1 cellular context compared by ENCODE assay signal in the genomic region with DNA sequence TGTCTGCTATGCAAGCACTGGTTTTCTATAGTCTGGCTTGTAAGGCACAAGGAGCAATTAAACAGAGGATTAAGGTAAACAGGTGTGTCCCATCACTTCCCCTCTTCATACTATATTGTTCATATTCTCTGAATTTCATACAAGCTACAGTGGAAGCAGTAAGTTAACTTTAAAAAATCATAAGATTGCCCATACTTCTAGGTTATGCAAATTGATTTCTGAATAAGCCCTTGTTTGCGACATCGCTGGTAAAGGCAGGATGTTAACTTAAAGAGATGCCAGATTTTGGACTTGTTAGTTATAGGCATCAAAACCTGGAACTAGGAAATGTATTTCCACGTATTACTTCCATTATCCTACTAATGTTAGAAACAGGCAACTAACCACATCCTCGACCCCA.
TF ChIP-seq lines count a peak whose summit lies in the region.

No MANE protein-coding gene starts in this region.

TF ChIP-seq in A549, 52 proteins besides CTCF, POLR2A, EP300 and RAD21 (continued from another document):
- TF ChIP-seq, protein P1, sequence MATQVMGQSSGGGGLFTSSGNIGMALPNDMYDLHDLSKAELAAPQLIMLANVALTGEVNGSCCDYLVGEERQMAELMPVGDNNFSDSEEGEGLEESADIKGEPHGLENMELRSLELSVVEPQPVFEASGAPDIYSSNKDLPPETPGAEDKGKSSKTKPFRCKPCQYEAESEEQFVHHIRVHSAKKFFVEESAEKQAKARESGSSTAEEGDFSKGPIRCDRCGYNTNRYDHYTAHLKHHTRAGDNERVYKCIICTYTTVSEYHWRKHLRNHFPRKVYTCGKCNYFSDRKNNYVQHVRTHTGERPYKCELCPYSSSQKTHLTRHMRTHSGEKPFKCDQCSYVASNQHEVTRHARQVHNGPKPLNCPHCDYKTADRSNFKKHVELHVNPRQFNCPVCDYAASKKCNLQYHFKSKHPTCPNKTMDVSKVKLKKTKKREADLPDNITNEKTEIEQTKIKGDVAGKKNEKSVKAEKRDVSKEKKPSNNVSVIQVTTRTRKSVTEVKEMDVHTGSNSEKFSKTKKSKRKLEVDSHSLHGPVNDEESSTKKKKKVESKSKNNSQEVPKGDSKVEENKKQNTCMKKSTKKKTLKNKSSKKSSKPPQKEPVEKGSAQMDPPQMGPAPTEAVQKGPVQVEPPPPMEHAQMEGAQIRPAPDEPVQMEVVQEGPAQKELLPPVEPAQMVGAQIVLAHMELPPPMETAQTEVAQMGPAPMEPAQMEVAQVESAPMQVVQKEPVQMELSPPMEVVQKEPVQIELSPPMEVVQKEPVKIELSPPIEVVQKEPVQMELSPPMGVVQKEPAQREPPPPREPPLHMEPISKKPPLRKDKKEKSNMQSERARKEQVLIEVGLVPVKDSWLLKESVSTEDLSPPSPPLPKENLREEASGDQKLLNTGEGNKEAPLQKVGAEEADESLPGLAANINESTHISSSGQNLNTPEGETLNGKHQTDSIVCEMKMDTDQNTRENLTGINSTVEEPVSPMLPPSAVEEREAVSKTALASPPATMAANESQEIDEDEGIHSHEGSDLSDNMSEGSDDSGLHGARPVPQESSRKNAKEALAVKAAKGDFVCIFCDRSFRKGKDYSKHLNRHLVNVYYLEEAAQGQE (IDR thresholded peaks at IDR 0.05), result no peak
- no peak for TF ChIP-seq EHF (CRISPR knock-in tag; IDR thresholded peaks at IDR 0.05)
- TF ChIP-seq, protein P2, sequence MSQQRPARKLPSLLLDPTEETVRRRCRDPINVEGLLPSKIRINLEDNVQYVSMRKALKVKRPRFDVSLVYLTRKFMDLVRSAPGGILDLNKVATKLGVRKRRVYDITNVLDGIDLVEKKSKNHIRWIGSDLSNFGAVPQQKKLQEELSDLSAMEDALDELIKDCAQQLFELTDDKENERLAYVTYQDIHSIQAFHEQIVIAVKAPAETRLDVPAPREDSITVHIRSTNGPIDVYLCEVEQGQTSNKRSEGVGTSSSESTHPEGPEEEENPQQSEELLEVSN (IDR thresholded peaks at IDR 0.05; ENCODE audit: borderline replicate concordance, low read depth), result no peak
- TF ChIP-seq BCL3 (IDR thresholded peaks at IDR 0.05), result no peak
- TF ChIP-seq HOXB13 (CRISPR knock-in tag; IDR thresholded peaks at IDR 0.05; ENCODE audit: low read depth), result no peak
- no peak for TF ChIP-seq HOXA7 (CRISPR knock-in tag; IDR thresholded peaks at IDR 0.05)
- TF ChIP-seq RFX5 (IDR thresholded peaks at IDR 0.05), result no peak
- no peak for TF ChIP-seq ATOH8 (CRISPR knock-in tag; IDR thresholded peaks at IDR 0.05; ENCODE audit: low read depth)
- TF ChIP-seq PHF8 (IDR thresholded peaks at IDR 0.05; ENCODE audit: borderline replicate concordance, low read depth), result no peak
- no peak for TF ChIP-seq CBX8 (IDR thresholded peaks at IDR 0.05)
- TF ChIP-seq SMC3 (IDR thresholded peaks at IDR 0.05), result no peak
- TF ChIP-seq CEBPB (IDR thresholded peaks at IDR 0.05), result no peak
- TF ChIP-seq PBX3 (IDR thresholded peaks at IDR 0.05), result no peak
- no peak for TF ChIP-seq MYC (IDR thresholded peaks at IDR 0.05; ENCODE audit: borderline replicate concordance, low read length)
